23 cellular contexts compared by ENCODE assay signal in the genomic region with DNA sequence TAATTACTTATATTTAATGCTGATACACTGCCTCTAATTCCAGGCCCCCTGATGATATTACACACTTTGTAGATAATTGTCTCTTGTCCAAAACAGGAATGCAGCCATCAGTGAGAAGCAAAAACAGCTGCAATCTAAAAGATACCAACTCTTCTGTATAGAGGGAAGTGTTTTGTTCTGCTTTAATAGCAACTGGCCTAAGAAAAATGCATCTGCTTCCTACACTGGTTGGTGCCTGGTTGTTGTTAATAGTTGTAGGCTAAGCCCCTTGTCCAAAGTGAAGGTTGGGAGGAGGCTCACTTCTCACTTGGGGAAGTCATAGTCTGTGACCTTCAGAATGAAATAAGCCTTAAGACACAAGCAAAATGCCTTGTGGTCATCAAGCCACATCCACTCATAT.
"Had no signal": no experiment of that assay in that cellular context is flagged by ENCODE, and none has a peak within 500 bp of the region (broad histone marks: within the 10 kb centered on the region; RNA-seq: fewer than 3 reads in every experiment).

No MANE protein-coding gene starts in this region.

- H3K9me3 ChIP-seq: ascending aorta, breast epithelium had no signal

- H3K27ac ChIP-seq: ascending aorta, breast epithelium, cardiac muscle cell, coronary artery, WERI-Rb-1 had no signal

- H3K4me1 ChIP-seq: ascending aorta, breast epithelium had no signal

- H3K27me3 ChIP-seq: ascending aorta, breast epithelium, cardiac muscle cell had no signal

- H3K36me3 ChIP-seq: ascending aorta, breast epithelium, cardiac muscle cell, WERI-Rb-1 had no signal

- DNase-seq: activated B cell treated with CpG ODN at 0.5 μM for 24 hours; activated CD4-positive, alpha-beta T cell treated with anti-CD3 and anti-CD28 coated beads for 48 hours; activated CD4-positive, alpha-beta T cell treated with anti-CD3 and anti-CD28 coated beads, Interleukin-2, amount 50 U/mL, for 1 hour; activated CD4-positive, alpha-beta T cell treated with anti-CD3 and anti-CD28 coated beads, Interleukin-2, amount 50 U/mL, for 48 hours; activated CD8-positive, alpha-beta memory T cell treated with anti-CD3 and anti-CD28 coated beads for 24 hours; activated CD8-positive, alpha-beta T cell treated with anti-CD3 and anti-CD28 coated beads for 36 hours; activated effector memory CD4-positive, alpha-beta T cell treated with anti-CD3 and anti-CD28 coated beads, Interleukin-2, amount 50 U/mL, for 16 hours; activated naive CD4-positive, alpha-beta T cell treated with anti-CD3 and anti-CD28 coated beads, Interleukin-2, amount 10 ng/mL, durations not matched to agents 7 days and 5 days; activated naive CD8-positive, alpha-beta T cell treated with anti-CD3 and anti-CD28 coated beads, Interleukin-2, amount 10 ng/mL, durations not matched to agents 7 days and 5 days; activated T-cell treated with anti-CD3 and anti-CD28 coated beads, Interleukin-2, amount 50 U/mL, for 1 hour; activated T-cell treated with anti-CD3 and anti-CD28 coated beads, Interleukin-2, amount 50 U/mL, for 48 hours; dorsolateral prefrontal cortex; effector memory CD4-positive, alpha-beta T cell; endodermal cell; foreskin fibroblast; T-helper 1 cell; T-helper 17 cell; T1000; WERI-Rb-1 had no signal

- H3K4me3 ChIP-seq: ascending aorta, breast epithelium, cardiac muscle cell, coronary artery had no signal
